ENCODE assay signal across 8 cellular contexts in genomic region chr9:127876764-127877562, GRCh38. TPM values are rescaled to one million over a fixed set of nuclear protein-coding genes. Genes with fewer than 3 reads are reported as not detected.
DNase-seq lines count a peak whose midpoint lies in the region; ATAC-seq and TF ChIP-seq lines count a peak whose summit lies in the region.

No MANE protein-coding gene starts in this region.

- H3K4me1 ChIP-seq in HUES64 (ENCODE audit: insufficient read depth, low read length) = no peaks in the 10 kb centered on the region
- peaks cover 49% of the 10 kb centered on the region for H3K4me1 ChIP-seq in stomach smooth muscle (ENCODE audit: control insufficient read depth, insufficient read depth, low read length)

- H3K36me3 ChIP-seq in HUES64 (ENCODE audit: insufficient read depth, low read length) (no peaks in the 10 kb centered on the region), brain microvascular endothelial cell (replicated peaks) (peaks cover 6% of the 10 kb centered on the region), stomach smooth muscle (ENCODE audit: control insufficient read depth in 2 of 2, insufficient read depth in 2 of 2, low read length in 2 of 2) (peaks cover 0 to 4% of the 10 kb centered on the region in 2 donors)

- WGBS in HUES64 = 43% methylated on average over 26 of the region's 26 CpGs

- H3K4me3 ChIP-seq in HUES64 (ENCODE audit: low read length) = peak overlapping the region; percentile 61
- H3K4me3 ChIP-seq in brain microvascular endothelial cell (ENCODE audit: low read depth, low read length) = peak overlapping the region; percentile 62
- H3K4me3 ChIP-seq in stomach smooth muscle (ENCODE audit: low read length in 2 of 2) = peak overlapping the region; percentile 86 to 91

- H3K27me3 ChIP-seq in HUES64 (ENCODE audit: insufficient read depth, low read length) (no peaks in the 10 kb centered on the region), brain microvascular endothelial cell (replicated peaks) (no peaks in the 10 kb centered on the region), layer of hippocampus (ENCODE audit: control insufficient read depth, insufficient read depth, low read length) (no peaks in the 10 kb centered on the region), stomach smooth muscle (ENCODE audit: control insufficient read depth in 1 of 2, insufficient read depth in 2 of 2, low read length in 2 of 2) (no peaks in the 10 kb centered on the region)

- TF ChIP-seq CTCF in brain microvascular endothelial cell (IDR thresholded peaks at IDR 0.05; ENCODE audit: low read depth, low read length, missing control alignments) = no peak

- DNase-seq in brain microvascular endothelial cell (no peak), NCI-H2227 treated with DMSO at 0.1 percent for 48 hours (lab: John Stamatoyannopoulos, UW) (no peak)
- DNase-seq in central memory CD4-positive, alpha-beta T cell = no peak

- H3K27ac ChIP-seq in HUES64 (ENCODE audit: low read depth, low read length) (no peak overlapping the region), brain microvascular endothelial cell (no peak overlapping the region), layer of hippocampus (ENCODE audit: low read depth, low read length) (peak overlapping the region; percentile 83), stomach smooth muscle (ENCODE audit: low read length) (peak overlapping the region; percentile 60)

- peak overlapping the region; percentile 55 for H3K9ac ChIP-seq in HUES64 (ENCODE audit: low read depth, low read length)
- peak overlapping the region; percentile 67 to 74 for H3K9ac ChIP-seq in stomach smooth muscle (ENCODE audit: low read length in 2 of 2)

- H3K9me3 ChIP-seq in HUES64 (ENCODE audit: insufficient read depth, low read depth, low read length) = no peaks in the 10 kb centered on the region
- no peaks in the 10 kb centered on the region for H3K9me3 ChIP-seq in stomach smooth muscle (ENCODE audit: control insufficient read depth in 2 of 2, low read length in 2 of 2)

- ATAC-seq in HG03460 (IDR thresholded peaks at IDR 0.05; ENCODE audit: unreplicated experiment) (no peak), HG02973 (IDR thresholded peaks at IDR 0.05; ENCODE audit: unreplicated experiment) (no peak)

- in situ Hi-C loops in brain microvascular endothelial cell (cut with HindIII; ENCODE audit: low pct_ligation_motif_present, low sequenced_read_pairs) = no loop called here

RNA-seq across cellular contexts. Expression of gene AK1, which starts 0.5 kb away (rescaled TPM):
- 25.3 TPM for polyA plus RNA-seq in HUES64 (2013, experiment 1 of 2)
- polyA plus RNA-seq in HUES64 (2013, experiment 2 of 2) = 22.1 TPM

RNA-seq across cellular contexts. Expression of gene ST6GALNAC6, which starts 22.4 kb away (rescaled TPM):
- polyA plus RNA-seq in HUES64 (2013, experiment 1 of 2) = 15.9 TPM
- polyA plus RNA-seq in HUES64 (2013, experiment 2 of 2) = 20.9 TPM

RNA-seq across cellular contexts. Expression of gene ENG, which starts 22.5 kb away (rescaled TPM):
- 1.6 TPM for polyA plus RNA-seq in HUES64 (2013, experiment 1 of 2)
- polyA plus RNA-seq in HUES64 (2013, experiment 2 of 2) = 2.2 TPM

RNA-seq across cellular contexts. Expression of gene ST6GALNAC4, which starts 39.9 kb away (rescaled TPM):
- 12.8 TPM for polyA plus RNA-seq in HUES64 (2013, experiment 1 of 2)
- polyA plus RNA-seq in HUES64 (2013, experiment 2 of 2) = 15.3 TPM

RNA-seq across cellular contexts. Expression of gene PIP5KL1, which starts 53.6 kb away (rescaled TPM):
- 4.1 TPM for polyA plus RNA-seq in HUES64 (2013, experiment 1 of 2)
- 3.7 TPM for polyA plus RNA-seq in HUES64 (2013, experiment 2 of 2)

Comparison
In these comparisons a context has a peak if more than half of its experiments do, and no peak if none do; other contexts are left out.
1. H3K27ac ChIP-seq: peak in layer of hippocampus (single experiment) and stomach smooth muscle (single experiment); none in HUES64 (single experiment) and brain microvascular endothelial cell (single experiment).
2. Peak in every context shown above with its lines, with median percentiles within 50 percentile points of each other: H3K4me3 ChIP-seq.